ENCODE assay signal across 17 cellular contexts in genomic region chr10:32314588-32314987, GRCh38. TPM values are rescaled to one million over a fixed set of nuclear protein-coding genes. Genes with fewer than 3 reads are reported as not detected.
A peak's percentile ranks its signal among the peaks of the same experiment; 100 is the strongest.
DNase-seq lines count a peak whose midpoint lies in the region; ATAC-seq and TF ChIP-seq lines count a peak whose summit lies in the region.
"Had no signal": no experiment of that assay in that cellular context is flagged by ENCODE, and none has a peak within 500 bp of the region (broad histone marks: within the 10 kb centered on the region; RNA-seq: fewer than 3 reads in every experiment).

No MANE protein-coding gene starts in this region.

- peaks cover 90% of the 10 kb centered on the region for H3K4me1 ChIP-seq in CD4-positive, alpha-beta memory T cell (ENCODE audit: insufficient read depth, low read length)
- H3K4me1 ChIP-seq in H9 (ENCODE audit: insufficient read depth, low read length) = 0 out of 2 replicates have a peak, but pooled peaks cover 2% of the 10 kb centered on the region

- H4K8ac ChIP-seq in H9 (replicated peaks; ENCODE audit: insufficient read length, low read depth, low read length) = no peak overlapping the region

- no peak overlapping the region for H2BK12ac ChIP-seq in H9 (ENCODE audit: insufficient read length, low read depth, low read length)

- H2BK120ac ChIP-seq in H9 (ENCODE audit: low read depth, low read length, poor library complexity, severe bottlenecking) = no peak overlapping the region

- H2AFZ ChIP-seq in H9 (ENCODE audit: low read length) = no peak overlapping the region

- H3K56ac ChIP-seq in H9 (ENCODE audit: insufficient read length, low read depth, low read length) = no peak overlapping the region

- H3K23me2 ChIP-seq in H9 (ENCODE audit: insufficient read length, low read depth, low read length, poor library complexity, severe bottlenecking) = no peaks in the 10 kb centered on the region

- no peak overlapping the region for H3K23ac ChIP-seq in H9 (ENCODE audit: insufficient read length, low read depth, low read length)

- WGBS in H9 (ENCODE audit: extremely low coverage, insufficient read length, low lambda C conversion rate) = no CpG with 5 or more reads among the region's 2 CpGs

- peaks cover 3% of the 10 kb centered on the region for H3K79me1 ChIP-seq in H9 (ENCODE audit: insufficient read depth, low read depth, low read length, poor library complexity, severe bottlenecking)

- H3K9me3 Mint-ChIP-seq in CD4-positive, alpha-beta memory T cell = no peaks in the 10 kb centered on the region
- H3K9me3 Mint-ChIP-seq in H9 (no peaks in the 10 kb centered on the region), neural crest cell (no peaks in the 10 kb centered on the region)
- H3K9me3 Mint-ChIP-seq in activated naive CD8-positive, alpha-beta T cell treated with anti-CD3 and anti-CD28 coated beads, Interleukin-2, amount 50 U/mL, for 24 hours = no peaks in the 10 kb centered on the region

- H3K4me3 ChIP-seq in CD4-positive, alpha-beta memory T cell (ENCODE audit: low read length in 2 of 2) = no peak overlapping the region
- H3K4me3 ChIP-seq: body of pancreas, MG63, spleen had no signal

- H2BK5ac ChIP-seq in H9 (ENCODE audit: insufficient read length, low read length) = no peak overlapping the region

- no peak overlapping the region for H3K4ac ChIP-seq in H9 (ENCODE audit: low read depth, low read length)

- no peak overlapping the region for H3K4me2 ChIP-seq in H9 (ENCODE audit: insufficient read depth, insufficient read length, low read length)

- H4K20me1 ChIP-seq in H9 (ENCODE audit: control insufficient read depth, insufficient read depth, insufficient read length) = peaks cover 2% of the 10 kb centered on the region

- H3K79me2 ChIP-seq in H9 (ENCODE audit: insufficient read depth, low read length) = peaks cover 29% of the 10 kb centered on the region

- no peak overlapping the region for H4K91ac ChIP-seq in H9 (ENCODE audit: insufficient read length, low read depth, low read length)

- intact Hi-C loops in CD4-positive, alpha-beta memory T cell (cut with micrococcal nuclease) = no loop called here

- H2BK20ac ChIP-seq in H9 (ENCODE audit: low read depth, low read length, poor library complexity, severe bottlenecking) = no peak overlapping the region

- H3K36me3 ChIP-seq in CD4-positive, alpha-beta memory T cell (ENCODE audit: insufficient read depth, low read length) = no peaks in the 10 kb centered on the region

- ATAC-seq in activated naive CD8-positive, alpha-beta T cell treated with anti-CD3 and anti-CD28 coated beads, Interleukin-2, amount 50 U/mL, for 24 hours = no peak
- ATAC-seq in HG03039 (IDR thresholded peaks at IDR 0.05; ENCODE audit: unreplicated experiment) = no peak
- ATAC-seq: body of pancreas had no signal

- H3K4me3 Mint-ChIP-seq in CD4-positive, alpha-beta memory T cell = peak overlapping the region; percentile 5 to 33 (median 22)
- H3K4me3 Mint-ChIP-seq in H9 = no peak overlapping the region
- H3K4me3 Mint-ChIP-seq in activated naive CD8-positive, alpha-beta T cell treated with anti-CD3 and anti-CD28 coated beads, Interleukin-2, amount 50 U/mL, for 24 hours = no peak overlapping the region
- H3K4me3 Mint-ChIP-seq in neural crest cell = no peak overlapping the region

- peak overlapping the region in 5 of 7 donors; percentile 1 to 66 (median 34) for H3K27ac Mint-ChIP-seq in CD4-positive, alpha-beta memory T cell
- H3K27ac Mint-ChIP-seq in H9 (peak overlapping the region in 2 of 3 experiments; percentile 1 to 13; a peak in 2 of 7 replicates), neural crest cell (ENCODE audit: unreplicated experiment) (peak overlapping the region; percentile 23)
- H3K27ac Mint-ChIP-seq in activated naive CD8-positive, alpha-beta T cell treated with anti-CD3 and anti-CD28 coated beads, Interleukin-2, amount 50 U/mL, for 24 hours = peak overlapping the region; percentile 80

- POLR2A ChIA-PET in CD4-positive, alpha-beta memory T cell (lab: Charles Lee; ENCODE audit: partially characterized antibody) = interaction anchor here (0.6 to 1.2 kb wide), 3 partner anchors 9 to 38 kb away, joined by 3 read pairs; no protein-coding TSS in a partner anchor

- H3K9ac ChIP-seq in H9 (ENCODE audit: extremely low read depth, insufficient read length, low read length) = no peak overlapping the region

- peaks cover 3 to 23% of the 10 kb centered on the region in 2 donors for H3K36me3 Mint-ChIP-seq in CD4-positive, alpha-beta memory T cell
- H3K36me3 Mint-ChIP-seq in H9 (ENCODE audit: insufficient read depth in 1 of 3, low read depth in 3 of 3) (peaks cover 2 to 3% (median 2%) of the 10 kb centered on the region in 3 experiments; a peak in 3 of 7 replicates), neural crest cell (ENCODE audit: low read depth) (peaks cover 2% of the 10 kb centered on the region)
- peaks cover 6% of the 10 kb centered on the region for H3K36me3 Mint-ChIP-seq in activated naive CD8-positive, alpha-beta T cell treated with anti-CD3 and anti-CD28 coated beads, Interleukin-2, amount 50 U/mL, for 24 hours (ENCODE audit: low read depth)

- H3K4me1 Mint-ChIP-seq in CD4-positive, alpha-beta memory T cell = peaks cover 60 to 85% (median 74%) of the 10 kb centered on the region in 4 donors
- peaks cover 21 to 28% of the 10 kb centered on the region in 2 experiments for H3K4me1 Mint-ChIP-seq in H9
- H3K4me1 Mint-ChIP-seq in activated naive CD8-positive, alpha-beta T cell treated with anti-CD3 and anti-CD28 coated beads, Interleukin-2, amount 50 U/mL, for 24 hours = peaks cover 80% of the 10 kb centered on the region
- H3K4me1 Mint-ChIP-seq in neural crest cell = peaks cover 33% of the 10 kb centered on the region

- TF ChIP-seq CTCF in H9 (conservative IDR thresholded peaks at IDR 0.05) = no peak
- no peak for TF ChIP-seq CTCF in neural crest cell (conservative IDR thresholded peaks at IDR 0.05)

- no peak overlapping the region for H2AK5ac ChIP-seq in H9 (ENCODE audit: insufficient read length, low read length)

- no peak overlapping the region for H3K14ac ChIP-seq in H9 (ENCODE audit: insufficient read depth, low read length)

- no peaks in the 10 kb centered on the region for H3K9me3 ChIP-seq in CD4-positive, alpha-beta memory T cell (ENCODE audit: control insufficient read depth in 1 of 2, low read length in 2 of 2)
- H3K9me3 ChIP-seq in H9 (ENCODE audit: control insufficient read depth, low read depth, low read length) = no peaks in the 10 kb centered on the region
- H3K9me3 ChIP-seq: body of pancreas, MG63, spleen had no signal

- H3K27me3 Mint-ChIP-seq in CD4-positive, alpha-beta memory T cell = no peaks in the 10 kb centered on the region
- H3K27me3 Mint-ChIP-seq in H9 (ENCODE audit: low read depth) (no peaks in the 10 kb centered on the region), neural crest cell (ENCODE audit: low read depth) (no peaks in the 10 kb centered on the region)
- no peaks in the 10 kb centered on the region for H3K27me3 Mint-ChIP-seq in activated naive CD8-positive, alpha-beta T cell treated with anti-CD3 and anti-CD28 coated beads, Interleukin-2, amount 50 U/mL, for 24 hours

- H3K27ac ChIP-seq in CD4-positive, alpha-beta memory T cell (ENCODE audit: low read depth, low read length) = no peak overlapping the region
- H3K27ac ChIP-seq in H9 (ENCODE audit: insufficient read length, low read depth, low read length) = no peak overlapping the region

- H3T11ph ChIP-seq in H9 (ENCODE audit: low read length) = no peak overlapping the region

- no peak overlapping the region for H4K5ac ChIP-seq in H9 (ENCODE audit: insufficient read length, low read depth, low read length)

- no peak for DNase-seq in CD4-positive, alpha-beta memory T cell
- DNase-seq in H9 (no peak), neural crest cell (ENCODE audit: low read depth, low spot score) (no peak), SIG-M5 treated with dmso at 0.1 percent for 504 hours (lab: John Stamatoyannopoulos, UW; ENCODE audit: unreplicated experiment) (no peak), NOMO-1 treated with DMSO at 0.1 percent for 48 hours (lab: John Stamatoyannopoulos, UW; ENCODE audit: unreplicated experiment) (no peak)
- no peak for DNase-seq in activated naive CD8-positive, alpha-beta T cell treated with anti-CD3 and anti-CD28 coated beads, Interleukin-2, amount 50 U/mL, for 24 hours
- DNase-seq: activated CD8-positive, alpha-beta memory T cell treated with anti-CD3 and anti-CD28 coated beads, Interleukin-2, amount 50 U/mL, for 4 hours; activated naive CD4-positive, alpha-beta T cell treated with anti-CD3 and anti-CD28 coated beads, Interleukin-2, amount 50 U/mL, for 16 hours; body of pancreas; head of caudate nucleus; MG63; NCI-H1436; NCI-H2171; NCI-H526; spleen; stimulated activated CD4-positive, alpha-beta T cell treated with anti-CD3 and anti-CD28 coated beads, Interleukin-4, amount 100 ng/mL, for 24 hours had no signal

- no peak overlapping the region for H3K18ac ChIP-seq in H9 (ENCODE audit: insufficient read length, low read depth, low read length)

- no peak overlapping the region for H2BK15ac ChIP-seq in H9 (ENCODE audit: low read depth, low read length)

- H3K27me3 ChIP-seq in CD4-positive, alpha-beta memory T cell (ENCODE audit: insufficient read depth, low read length) = no peaks in the 10 kb centered on the region
- no peaks in the 10 kb centered on the region for H3K27me3 ChIP-seq in H9 (ENCODE audit: insufficient read depth, low read length)
- H3K27me3 ChIP-seq: body of pancreas, MG63, spleen had no signal

- CTCF ChIA-PET in CD4-positive, alpha-beta memory T cell (lab: Charles Lee; ENCODE audit: partially characterized antibody) = interaction anchor here (0.7 to 2.3 kb wide), 5 partner anchors 13 to 310 kb away, joined by 3 to 9 read pairs (median 4); no protein-coding TSS in a partner anchor

RNA-seq across cellular contexts. Expression of gene EPC1, which starts 32.4 kb away (rescaled TPM):
- 100 to 1,000 TPM; 105 to 112 TPM for total RNA-seq in CD4-positive, alpha-beta memory T cell
- polyA plus RNA-seq in CD4-positive, alpha-beta memory T cell = 10 to 100 TPM; 46.0 to 57.0 TPM
- 32.5 and 33.5 TPM in 2 replicates for total RNA-seq in H9 (2021)
- total RNA-seq in neural crest cell = 44.4 and 48.4 TPM in 2 replicates

Comparison
In these comparisons a context has a peak if more than half of its experiments do, and no peak if none do; other contexts are left out.
1. H3K27ac Mint-ChIP-seq: peak in every context shown above with its lines; median percentile 80 in activated naive CD8-positive, alpha-beta T cell treated with anti-CD3 and anti-CD28 coated beads, Interleukin-2, amount 50 U/mL, for 24 hours; 34 in CD4-positive, alpha-beta memory T cell; 23 in neural crest cell; 7 in H9.
2. H3K4me3 Mint-ChIP-seq: peak in CD4-positive, alpha-beta memory T cell (8 of 8); none in H9 (0 of 2), activated naive CD8-positive, alpha-beta T cell treated with anti-CD3 and anti-CD28 coated beads, Interleukin-2, amount 50 U/mL, for 24 hours (single experiment) and neural crest cell (single experiment).